Comparison of ENCODE assay signal across 1 cellular context in the genomic region with DNA sequence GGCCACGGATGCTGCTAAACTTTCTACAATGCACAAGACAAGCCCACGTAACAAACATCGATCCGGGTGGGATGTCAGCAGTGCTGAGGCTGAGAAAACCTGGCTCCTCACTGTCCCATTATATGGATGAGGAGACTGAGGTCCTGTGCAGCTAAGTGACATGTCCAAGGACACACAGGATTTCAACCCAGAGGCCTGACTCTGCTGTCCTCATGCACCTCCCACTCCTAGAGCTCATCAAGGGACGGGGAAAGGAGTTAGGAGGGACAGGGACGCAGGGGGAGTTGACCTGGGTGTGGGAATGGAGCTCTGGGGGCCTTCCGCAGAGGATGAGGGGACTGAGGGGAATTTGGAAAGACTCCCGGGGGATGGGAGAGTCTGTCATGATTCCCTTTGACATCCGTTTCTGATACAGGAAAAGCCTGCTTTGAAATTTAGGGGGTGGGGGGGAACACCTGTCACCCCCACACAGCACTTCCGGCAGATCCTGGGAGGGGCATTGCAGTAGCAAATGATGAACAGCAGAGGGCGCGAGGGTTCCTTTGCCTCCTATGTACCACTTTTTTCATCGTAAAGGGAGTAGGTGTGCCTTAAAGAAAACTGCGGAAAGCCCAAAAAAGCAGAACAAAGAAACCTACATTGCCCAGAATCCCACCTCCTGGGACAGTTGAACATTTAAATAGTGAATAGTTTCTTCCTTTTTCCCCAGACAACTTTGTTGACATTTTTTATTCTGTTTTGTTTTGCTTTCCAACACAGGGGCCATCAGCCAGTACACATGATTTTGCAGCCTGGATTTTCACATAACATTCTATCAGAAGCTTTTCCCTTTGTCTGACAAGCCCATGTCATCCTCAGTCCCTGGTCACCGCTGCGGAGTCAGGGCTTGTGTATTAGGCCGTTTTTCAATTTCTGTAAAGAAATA.
TF ChIP-seq lines count a peak whose summit lies in the region.

No MANE protein-coding gene starts in this region.

TF ChIP-seq in HepG2, 621 proteins besides CTCF, POLR2A, EP300 and RAD21 (continued from another document):
- TF ChIP-seq, protein P1, sequence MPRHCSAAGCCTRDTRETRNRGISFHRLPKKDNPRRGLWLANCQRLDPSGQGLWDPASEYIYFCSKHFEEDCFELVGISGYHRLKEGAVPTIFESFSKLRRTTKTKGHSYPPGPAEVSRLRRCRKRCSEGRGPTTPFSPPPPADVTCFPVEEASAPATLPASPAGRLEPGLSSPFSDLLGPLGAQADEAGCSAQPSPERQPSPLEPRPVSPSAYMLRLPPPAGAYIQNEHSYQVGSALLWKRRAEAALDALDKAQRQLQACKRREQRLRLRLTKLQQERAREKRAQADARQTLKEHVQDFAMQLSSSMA (CRISPR knock-in tag; IDR thresholded peaks at IDR 0.05): no peak
- TF ChIP-seq SOX13 (IDR thresholded peaks at IDR 0.05) (no peak), SOX13 (CRISPR knock-in tag; conservative IDR thresholded peaks at IDR 0.05 in 1 of 2, IDR thresholded peaks at IDR 0.05 in 1 of 2) (no peak), ZNF891 (CRISPR knock-in tag; IDR thresholded peaks at IDR 0.05) (0 out of 2 replicates have a peak, but pooled peaks have one; percentile 39), ZNF629 (CRISPR knock-in tag; conservative IDR thresholded peaks at IDR 0.05) (peak; percentile 97), ZFP41 (CRISPR knock-in tag; IDR thresholded peaks at IDR 0.05; ENCODE audit: borderline replicate concordance) (0 out of 2 replicates have a peak, but pooled peaks have one; percentile 31), TBX2 (CRISPR knock-in tag; IDR thresholded peaks at IDR 0.05; ENCODE audit: borderline replicate concordance) (peak; percentile 27; the same call in 1 of the 2 replicates), KLF16 (CRISPR knock-in tag; IDR thresholded peaks at IDR 0.05) (0 out of 4 replicates have a peak, but pooled peaks of 1 of the 2 experiments have one; percentile 21), GABPA (IDR thresholded peaks at IDR 0.05; ENCODE audit: low read depth, low read length) (0 out of 2 replicates have a peak, but pooled peaks have one; percentile 11), GABPA (CRISPR knock-in tag; IDR thresholded peaks at IDR 0.05; ENCODE audit: low read depth) (peak; percentile 74), XRCC5 (optimal IDR thresholded peaks at IDR 0.05; ENCODE audit: low read length) (peak; percentile 67), THAP11 (CRISPR knock-in tag; IDR thresholded peaks at IDR 0.05) (peak; percentile 82), CHD4 (IDR thresholded peaks at IDR 0.05; ENCODE audit: borderline replicate concordance, low read length) (peak; percentile 91)
- TF ChIP-seq, protein P2, sequence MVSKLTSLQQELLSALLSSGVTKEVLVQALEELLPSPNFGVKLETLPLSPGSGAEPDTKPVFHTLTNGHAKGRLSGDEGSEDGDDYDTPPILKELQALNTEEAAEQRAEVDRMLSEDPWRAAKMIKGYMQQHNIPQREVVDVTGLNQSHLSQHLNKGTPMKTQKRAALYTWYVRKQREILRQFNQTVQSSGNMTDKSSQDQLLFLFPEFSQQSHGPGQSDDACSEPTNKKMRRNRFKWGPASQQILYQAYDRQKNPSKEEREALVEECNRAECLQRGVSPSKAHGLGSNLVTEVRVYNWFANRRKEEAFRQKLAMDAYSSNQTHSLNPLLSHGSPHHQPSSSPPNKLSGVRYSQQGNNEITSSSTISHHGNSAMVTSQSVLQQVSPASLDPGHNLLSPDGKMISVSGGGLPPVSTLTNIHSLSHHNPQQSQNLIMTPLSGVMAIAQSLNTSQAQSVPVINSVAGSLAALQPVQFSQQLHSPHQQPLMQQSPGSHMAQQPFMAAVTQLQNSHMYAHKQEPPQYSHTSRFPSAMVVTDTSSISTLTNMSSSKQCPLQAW (CRISPR knock-in tag; IDR thresholded peaks at IDR 0.05): peak; percentile 64; the same call in 1 of the 2 replicates
- TF ChIP-seq, protein P3, sequence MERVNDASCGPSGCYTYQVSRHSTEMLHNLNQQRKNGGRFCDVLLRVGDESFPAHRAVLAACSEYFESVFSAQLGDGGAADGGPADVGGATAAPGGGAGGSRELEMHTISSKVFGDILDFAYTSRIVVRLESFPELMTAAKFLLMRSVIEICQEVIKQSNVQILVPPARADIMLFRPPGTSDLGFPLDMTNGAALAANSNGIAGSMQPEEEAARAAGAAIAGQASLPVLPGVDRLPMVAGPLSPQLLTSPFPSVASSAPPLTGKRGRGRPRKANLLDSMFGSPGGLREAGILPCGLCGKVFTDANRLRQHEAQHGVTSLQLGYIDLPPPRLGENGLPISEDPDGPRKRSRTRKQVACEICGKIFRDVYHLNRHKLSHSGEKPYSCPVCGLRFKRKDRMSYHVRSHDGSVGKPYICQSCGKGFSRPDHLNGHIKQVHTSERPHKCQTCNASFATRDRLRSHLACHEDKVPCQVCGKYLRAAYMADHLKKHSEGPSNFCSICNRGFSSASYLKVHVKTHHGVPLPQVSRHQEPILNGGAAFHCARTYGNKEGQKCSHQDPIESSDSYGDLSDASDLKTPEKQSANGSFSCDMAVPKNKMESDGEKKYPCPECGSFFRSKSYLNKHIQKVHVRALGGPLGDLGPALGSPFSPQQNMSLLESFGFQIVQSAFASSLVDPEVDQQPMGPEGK (CRISPR knock-in tag; IDR thresholded peaks at IDR 0.05): peak; percentile 97
- TF ChIP-seq, protein P4, sequence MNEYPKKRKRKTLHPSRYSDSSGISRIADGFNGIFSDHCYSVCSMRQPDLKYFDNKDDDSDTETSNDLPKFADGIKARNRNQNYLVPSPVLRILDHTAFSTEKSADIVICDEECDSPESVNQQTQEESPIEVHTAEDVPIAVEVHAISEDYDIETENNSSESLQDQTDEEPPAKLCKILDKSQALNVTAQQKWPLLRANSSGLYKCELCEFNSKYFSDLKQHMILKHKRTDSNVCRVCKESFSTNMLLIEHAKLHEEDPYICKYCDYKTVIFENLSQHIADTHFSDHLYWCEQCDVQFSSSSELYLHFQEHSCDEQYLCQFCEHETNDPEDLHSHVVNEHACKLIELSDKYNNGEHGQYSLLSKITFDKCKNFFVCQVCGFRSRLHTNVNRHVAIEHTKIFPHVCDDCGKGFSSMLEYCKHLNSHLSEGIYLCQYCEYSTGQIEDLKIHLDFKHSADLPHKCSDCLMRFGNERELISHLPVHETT (CRISPR knock-in tag; conservative IDR thresholded peaks at IDR 0.05): 0 out of 2 replicates have a peak, but pooled peaks have one; percentile 39
- TF ChIP-seq, protein P5, sequence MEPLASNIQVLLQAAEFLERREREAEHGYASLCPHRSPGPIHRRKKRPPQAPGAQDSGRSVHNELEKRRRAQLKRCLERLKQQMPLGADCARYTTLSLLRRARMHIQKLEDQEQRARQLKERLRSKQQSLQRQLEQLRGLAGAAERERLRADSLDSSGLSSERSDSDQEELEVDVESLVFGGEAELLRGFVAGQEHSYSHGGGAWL (CRISPR knock-in tag; IDR thresholded peaks at IDR 0.05): 0 out of 2 replicates have a peak, but pooled peaks have one; percentile 26
